In the genomic region with DNA sequence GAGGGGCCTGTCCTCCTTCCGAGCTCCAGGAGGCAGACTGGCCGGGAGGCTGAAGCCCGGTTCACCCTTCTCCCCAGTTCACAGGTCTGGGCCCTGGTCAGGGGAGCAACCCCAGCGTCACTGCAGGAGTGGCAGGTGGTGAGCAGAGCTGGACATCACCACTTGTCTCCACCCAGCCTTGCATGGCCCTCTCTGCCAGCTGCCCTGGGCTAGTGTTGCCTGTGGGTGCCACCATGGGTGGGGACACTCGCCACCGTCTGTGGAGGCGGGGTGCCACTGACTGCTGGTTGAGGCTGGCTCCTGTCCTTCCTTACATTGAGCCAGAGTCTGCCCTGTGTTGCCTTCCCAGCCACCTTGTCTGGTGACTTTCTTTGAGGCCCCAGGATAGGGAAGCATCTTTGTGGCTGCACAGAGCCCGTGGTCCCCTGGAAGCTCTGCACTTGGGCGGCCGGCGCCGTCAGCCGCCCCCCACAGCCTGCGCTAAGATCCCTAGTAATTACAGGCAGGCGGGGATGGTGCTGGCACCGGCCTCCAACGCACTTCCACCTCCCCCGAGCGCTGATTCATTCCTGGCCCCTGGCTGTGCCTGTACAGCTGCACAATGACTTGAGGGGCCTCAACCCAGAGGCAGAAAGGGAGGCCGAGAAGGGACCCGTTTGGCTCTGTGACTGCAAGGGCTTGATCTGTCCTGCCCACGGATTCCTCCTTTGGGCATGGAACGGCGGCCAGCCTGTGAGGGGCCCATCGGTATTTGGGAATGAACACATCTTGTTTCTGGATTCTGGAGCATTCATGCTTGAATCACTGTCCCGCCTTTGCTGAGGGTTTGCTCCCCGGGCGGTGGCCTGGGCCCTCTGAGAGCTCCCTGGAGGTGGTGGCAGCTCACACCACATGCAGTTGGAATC, we compare ENCODE assay signal across 9 cellular contexts. TPM values are rescaled to one million over a fixed set of nuclear protein-coding genes. Genes with fewer than 3 reads are reported as not detected.
DNase-seq lines count a peak whose midpoint lies in the region; ATAC-seq and TF ChIP-seq lines count a peak whose summit lies in the region.
"Had no signal": no experiment of that assay in that cellular context is flagged by ENCODE, and none has a peak within 500 bp of the region (broad histone marks: within the 10 kb centered on the region; RNA-seq: fewer than 3 reads in every experiment).

No MANE protein-coding gene starts in this region.

- no peaks in the 10 kb centered on the region for H3K9me3 ChIP-seq in mammary epithelial cell (replicated peaks; ENCODE audit: insufficient read depth, low read length)

- H3K4me3 ChIP-seq in BJ (ENCODE audit: low read depth, low read length) (no peak overlapping the region), mammary epithelial cell (replicated peaks in 1 of 3; ENCODE audit: insufficient read depth in 1 of 3, low read depth in 2 of 3, low read length in 3 of 3) (peak overlapping the region in 2 of 3 experiments; percentile 4 to 10)

- DNase-seq in BJ (ENCODE audit: low read depth), result peak; percentile 49
- peak; percentile 8 for DNase-seq in LoVo (ENCODE audit: low spot score)
- peak; percentile 65 for DNase-seq in mammary epithelial cell
- DNase-seq in myocyte (ENCODE audit: low read depth), result peak; percentile 84
- DNase-seq in stimulated activated CD4-positive, alpha-beta T cell treated with anti-CD3 and anti-CD28 coated beads, Interleukin-4, amount 100 ng/mL, for 1 hour, result no peak

- peaks cover 100% of the 10 kb centered on the region for H3K79me2 ChIP-seq in mammary epithelial cell (ENCODE audit: insufficient read depth, low read length)

- H3K4me2 ChIP-seq in mammary epithelial cell (ENCODE audit: insufficient read depth, low read depth, low read length), result peak overlapping the region; percentile 68

- TF ChIP-seq CTCF in BJ (IDR thresholded peaks at IDR 0.05; ENCODE audit: insufficient read depth, low read depth, low read length) (no peak), mammary epithelial cell (conservative IDR thresholded peaks at IDR 0.05 in 1 of 2, IDR thresholded peaks at IDR 0.05 in 1 of 2; ENCODE audit: extremely low read depth in 1 of 2, insufficient read depth in 1 of 2, low read depth in 1 of 2, low read length in 2 of 2) (no peak)

- POLR2A ChIA-PET in BJ (lab: Charles Lee), result no interaction called here

- peak overlapping the region; percentile 52 for H3K27ac ChIP-seq in mammary epithelial cell (ENCODE audit: insufficient read depth, low read depth, low read length)

- H3K27me3 ChIP-seq in BJ (ENCODE audit: control insufficient read depth, insufficient read depth, low read length), result no peaks in the 10 kb centered on the region
- no peaks in the 10 kb centered on the region for H3K27me3 ChIP-seq in mammary epithelial cell (ENCODE audit: insufficient read depth, low read length)

- H3K36me3 ChIP-seq in BJ (ENCODE audit: control insufficient read depth, insufficient read depth, low read length) (peaks cover 2% of the 10 kb centered on the region; the same call in 1 of the 2 replicates), mammary epithelial cell (ENCODE audit: insufficient read depth, low read length) (no peaks in the 10 kb centered on the region)

- peak overlapping the region; percentile 14 for H3K9ac ChIP-seq in mammary epithelial cell (ENCODE audit: insufficient read depth, low read length)

- no peak for ATAC-seq in GM21526 (IDR thresholded peaks at IDR 0.05; ENCODE audit: low FRiP score, unreplicated experiment)
- ATAC-seq in HG03521 (IDR thresholded peaks at IDR 0.05; ENCODE audit: unreplicated experiment), result no peak
- ATAC-seq in GM21619 (IDR thresholded peaks at IDR 0.05; ENCODE audit: unreplicated experiment), result no peak
- ATAC-seq: right cardiac atrium had no signal

- WGBS in mammary epithelial cell (ENCODE audit: low coverage, missing lambda C conversion rate), result 13% methylated on average over 17 of the region's 28 CpGs

- H2AFZ ChIP-seq in mammary epithelial cell (ENCODE audit: low read depth, low read length), result no peak overlapping the region

- dilution Hi-C loops in mammary epithelial cell (cut with HindIII; ENCODE audit: low sequenced_read_pairs), result loop anchor here (5.0 kb wide), 1 partner anchor 47 kb away; no protein-coding TSS in a partner anchor

- in situ Hi-C loops in mammary epithelial cell (cut with MboI; ENCODE audit: low sequenced_read_pairs in 2 of 2), result loop anchor here in 1 of 2 donors (5.0 kb wide), 1 partner anchor 42 kb away; no protein-coding TSS in a partner anchor

- CTCF ChIA-PET in BJ (lab: Yijun Ruan, JAX), result interaction anchor here (0.7 to 2.2 kb wide), 9 partner anchors 11 to 939 kb away, joined by 3 to 11 read pairs (median 4); a partner anchor contains a TSS
- CTCF ChIA-PET in mammary epithelial cell (lab: Charles Lee; ENCODE audit: low non-redundant PET), result no interaction called here

- H3K4me1 ChIP-seq in mammary epithelial cell (ENCODE audit: insufficient read depth, low read length), result peaks cover 92% of the 10 kb centered on the region

- intact Hi-C loops in mammary epithelial cell (cut with micrococcal nuclease), result loop anchor here (2.0 kb wide), 2 partner anchors 17 to 43 kb away; no protein-coding TSS in a partner anchor

- no TSS peak for BruUV-seq in mammary epithelial cell (replicated peaks; lab: Mats Ljungman, UMichigan)

- no peaks in the 10 kb centered on the region for H4K20me1 ChIP-seq in mammary epithelial cell (ENCODE audit: insufficient read depth, low read length)

RNA-seq across cellular contexts. Expression of a gene that starts 5.2 kb away (rescaled TPM):
- polyA plus RNA-seq in BJ (2011; rRNA removed), result 7.8 and 12.1 TPM in 2 replicates
- polyA minus RNA-seq in BJ (2011; rRNA and poly(A)+ RNA removed), result 8.5 and 13.1 TPM in 2 replicates
- total RNA-seq in mammary epithelial cell, result 100 to 1,000 TPM in 1 of 2 donors, 10 to 100 TPM in 1; 30.8 to 114 TPM
- polyA plus RNA-seq in mammary epithelial cell, result 40.7 TPM
- 24.5 TPM for polyA minus RNA-seq in mammary epithelial cell
- total RNA-seq in myocyte, result 27.4 and 41.1 TPM in 2 replicates
- polyA plus RNA-seq in myocyte (2012), result 102 TPM

RNA-seq across cellular contexts. Expression of a gene that starts 48.5 kb away (rescaled TPM):
- polyA plus RNA-seq in BJ (2011; rRNA removed), result 27.3 and 30.7 TPM in 2 replicates
- polyA minus RNA-seq in BJ (2011; rRNA and poly(A)+ RNA removed), result 6.0 and 9.1 TPM in 2 replicates
- 10 to 100 TPM; 12.0 to 28.1 TPM for total RNA-seq in mammary epithelial cell
- polyA plus RNA-seq in mammary epithelial cell, result 22.9 TPM
- polyA minus RNA-seq in mammary epithelial cell, result 33.4 TPM
- total RNA-seq in myocyte, result 14.8 and 18.0 TPM in 2 replicates
- polyA plus RNA-seq in myocyte (2012), result 31.3 TPM
